Comparison of ENCODE assay signal across 3 cellular contexts in the genomic region with DNA sequence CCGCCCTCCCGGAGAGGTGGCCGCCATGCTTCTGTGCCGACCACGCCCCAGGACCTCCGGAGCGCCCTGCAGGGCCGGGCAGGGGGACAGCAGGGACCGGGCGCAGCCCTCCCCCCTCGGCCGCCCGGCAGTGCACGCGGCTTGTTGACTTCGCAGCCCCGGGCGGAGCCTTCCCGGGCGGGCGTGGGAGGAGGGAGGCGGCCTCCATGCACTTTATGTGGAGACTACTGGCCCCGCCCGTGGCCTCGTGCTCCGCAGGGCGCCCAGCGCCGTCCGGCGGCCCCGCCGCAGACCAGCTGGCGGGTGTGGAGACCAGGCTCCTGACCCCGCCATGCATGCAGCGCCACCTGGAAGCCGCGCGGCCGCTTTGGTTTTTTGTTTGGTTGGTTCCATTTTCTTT.
TF ChIP-seq lines count a peak whose summit lies in the region.

No MANE protein-coding gene starts in this region.

TF ChIP-seq in GM23338, 12 proteins besides CTCF, POLR2A, EP300 and RAD21:
- TF ChIP-seq POLR2AphosphoS5 (IDR thresholded peaks at IDR 0.05; ENCODE audit: low read depth) (peak; percentile 8; the same call in 1 of the 2 replicates), JUNB (IDR thresholded peaks at IDR 0.05; ENCODE audit: unreplicated experiment) (no peak)

TF ChIP-seq in Ishikawa, 13 proteins besides CTCF, POLR2A, EP300 and RAD21:
- TF ChIP-seq CEBPB (IDR thresholded peaks at IDR 0.05) (no peak), CREB1 (IDR thresholded peaks at IDR 0.05; ENCODE audit: low read depth) (no peak), TEAD4 (IDR thresholded peaks at IDR 0.05) (no peak), TCF12 (IDR thresholded peaks at IDR 0.05; ENCODE audit: low read depth) (peak; percentile 34; the same call in 1 of the 2 replicates), ZBTB7A (IDR thresholded peaks at IDR 0.05; ENCODE audit: low read depth) (peak; percentile 51), EGR1 (IDR thresholded peaks at IDR 0.05) (peak; percentile 92), TAF1 (IDR thresholded peaks at IDR 0.05; ENCODE audit: low read depth) (0 out of 2 replicates have a peak, but pooled peaks have one; percentile 18), YY1 (IDR thresholded peaks at IDR 0.05; ENCODE audit: low read depth) (0 out of 2 replicates have a peak, but pooled peaks have one; percentile 49), NFIC (IDR thresholded peaks at IDR 0.05) (no peak), FOXM1 (IDR thresholded peaks at IDR 0.05; ENCODE audit: borderline replicate concordance, low read depth) (no peak)
- TF ChIP-seq, protein P1, sequence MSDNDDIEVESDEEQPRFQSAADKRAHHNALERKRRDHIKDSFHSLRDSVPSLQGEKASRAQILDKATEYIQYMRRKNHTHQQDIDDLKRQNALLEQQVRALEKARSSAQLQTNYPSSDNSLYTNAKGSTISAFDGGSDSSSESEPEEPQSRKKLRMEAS (IDR thresholded peaks at IDR 0.05): peak; percentile 88
- TF ChIP-seq, protein P2, sequence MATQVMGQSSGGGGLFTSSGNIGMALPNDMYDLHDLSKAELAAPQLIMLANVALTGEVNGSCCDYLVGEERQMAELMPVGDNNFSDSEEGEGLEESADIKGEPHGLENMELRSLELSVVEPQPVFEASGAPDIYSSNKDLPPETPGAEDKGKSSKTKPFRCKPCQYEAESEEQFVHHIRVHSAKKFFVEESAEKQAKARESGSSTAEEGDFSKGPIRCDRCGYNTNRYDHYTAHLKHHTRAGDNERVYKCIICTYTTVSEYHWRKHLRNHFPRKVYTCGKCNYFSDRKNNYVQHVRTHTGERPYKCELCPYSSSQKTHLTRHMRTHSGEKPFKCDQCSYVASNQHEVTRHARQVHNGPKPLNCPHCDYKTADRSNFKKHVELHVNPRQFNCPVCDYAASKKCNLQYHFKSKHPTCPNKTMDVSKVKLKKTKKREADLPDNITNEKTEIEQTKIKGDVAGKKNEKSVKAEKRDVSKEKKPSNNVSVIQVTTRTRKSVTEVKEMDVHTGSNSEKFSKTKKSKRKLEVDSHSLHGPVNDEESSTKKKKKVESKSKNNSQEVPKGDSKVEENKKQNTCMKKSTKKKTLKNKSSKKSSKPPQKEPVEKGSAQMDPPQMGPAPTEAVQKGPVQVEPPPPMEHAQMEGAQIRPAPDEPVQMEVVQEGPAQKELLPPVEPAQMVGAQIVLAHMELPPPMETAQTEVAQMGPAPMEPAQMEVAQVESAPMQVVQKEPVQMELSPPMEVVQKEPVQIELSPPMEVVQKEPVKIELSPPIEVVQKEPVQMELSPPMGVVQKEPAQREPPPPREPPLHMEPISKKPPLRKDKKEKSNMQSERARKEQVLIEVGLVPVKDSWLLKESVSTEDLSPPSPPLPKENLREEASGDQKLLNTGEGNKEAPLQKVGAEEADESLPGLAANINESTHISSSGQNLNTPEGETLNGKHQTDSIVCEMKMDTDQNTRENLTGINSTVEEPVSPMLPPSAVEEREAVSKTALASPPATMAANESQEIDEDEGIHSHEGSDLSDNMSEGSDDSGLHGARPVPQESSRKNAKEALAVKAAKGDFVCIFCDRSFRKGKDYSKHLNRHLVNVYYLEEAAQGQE (IDR thresholded peaks at IDR 0.05; ENCODE audit: low read depth): no peak
- TF ChIP-seq, protein P3, sequence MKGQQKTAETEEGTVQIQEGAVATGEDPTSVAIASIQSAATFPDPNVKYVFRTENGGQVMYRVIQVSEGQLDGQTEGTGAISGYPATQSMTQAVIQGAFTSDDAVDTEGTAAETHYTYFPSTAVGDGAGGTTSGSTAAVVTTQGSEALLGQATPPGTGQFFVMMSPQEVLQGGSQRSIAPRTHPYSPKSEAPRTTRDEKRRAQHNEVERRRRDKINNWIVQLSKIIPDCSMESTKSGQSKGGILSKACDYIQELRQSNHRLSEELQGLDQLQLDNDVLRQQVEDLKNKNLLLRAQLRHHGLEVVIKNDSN (IDR thresholded peaks at IDR 0.05): peak; percentile 41; the same call in 1 of the 2 replicates

TF ChIP-seq in H1, 55 proteins besides CTCF, POLR2A, EP300 and RAD21:
- TF ChIP-seq SRF (IDR thresholded peaks at IDR 0.05; ENCODE audit: low read depth, low read length): no peak
- 0 out of 2 replicates have a peak, but pooled peaks have one; percentile 27 for TF ChIP-seq GABPA (IDR thresholded peaks at IDR 0.05; ENCODE audit: borderline replicate concordance, insufficient read depth, low read length)
TF ChIP-seq in H1: peak in this region for 1.
